19 cellular contexts compared by ENCODE assay signal in genomic region chr15:81176291-81176893, GRCh38. TPM values are rescaled to one million over a fixed set of nuclear protein-coding genes. Genes with fewer than 3 reads are reported as not detected.
DNase-seq lines count a peak whose midpoint lies in the region; ATAC-seq and TF ChIP-seq lines count a peak whose summit lies in the region.
"Had no signal": no experiment of that assay in that cellular context is flagged by ENCODE, and none has a peak within 500 bp of the region (broad histone marks: within the 10 kb centered on the region; RNA-seq: fewer than 3 reads in every experiment).

No MANE protein-coding gene starts in this region.

- peak; percentile 89 for ATAC-seq in Right ventricle myocardium inferior
- ATAC-seq in sciatic nerve, result peak; percentile 89
- no peak for ATAC-seq in GM19328 (IDR thresholded peaks at IDR 0.05; ENCODE audit: unreplicated experiment)
- ATAC-seq in HG03354 (IDR thresholded peaks at IDR 0.05; ENCODE audit: poor library complexity, severe bottlenecking, unreplicated experiment), result no peak
- ATAC-seq: SK-N-SH treated with all-trans-retinoic acid at 6 μM for 48 hours; stimulated activated naive CD8-positive, alpha-beta T cell treated with anti-CD3 and anti-CD28 coated beads, Interleukin-15, amount 100 ng/mL, for 72 hours had no signal

- DNase-seq in Right ventricle myocardium inferior (ENCODE audit: missing footprints) (peak; percentile 77), cardiac septum (ENCODE audit: low spot score) (no peak), right atrium auricular region (ENCODE audit: low spot score) (peak; percentile 75), sciatic nerve (ENCODE audit: low spot score) (peak; percentile 68), NCI-H1048 (lab: John Stamatoyannopoulos, UW) (no peak), amniotic stem cell (lab: John Stamatoyannopoulos, UW) (no peak)
- DNase-seq: activated CD4-positive, alpha-beta T cell treated with anti-CD3 and anti-CD28 coated beads, Interleukin-2, amount 50 U/mL, for 1 hour; activated naive CD8-positive, alpha-beta T cell treated with anti-CD3 and anti-CD28 coated beads, Interleukin-2, amount 10 ng/mL, durations not matched to agents 7 days and 5 days; CD4-positive, CD25-positive, alpha-beta regulatory T cell; islet precursor cell; NCI-H2029 treated with DMSO at 0.1 percent for 48 hours; NCI-H524; stimulated activated naive CD8-positive, alpha-beta T cell treated with anti-CD3 and anti-CD28 coated beads, Interleukin-15, amount 100 ng/mL, for 72 hours had no signal

- H3K36me3 ChIP-seq in right atrium auricular region, result no peaks in the 10 kb centered on the region

- intact Hi-C loops in Right ventricle myocardium inferior (cut with DNase I) (loop anchor here (5.0 kb wide), 1 partner anchor 81 kb away; no protein-coding TSS in a partner anchor), cardiac septum (cut with DNase I) (no loop called here), sciatic nerve (cut with DNase I) (no loop called here)

- no peak for TF ChIP-seq CTCF in right atrium auricular region (IDR thresholded peaks at IDR 0.05)

- no peak overlapping the region for H3K4me3 ChIP-seq in right atrium auricular region

- H3K4me1 ChIP-seq in right atrium auricular region, result peaks cover 0 to 11% of the 10 kb centered on the region in 2 donors

- H3K27ac ChIP-seq in right atrium auricular region, result peak overlapping the region; percentile 68 to 75
- H3K27ac ChIP-seq: 22Rv1 had no signal

- H3K27me3 ChIP-seq in right atrium auricular region, result no peaks in the 10 kb centered on the region

- no peaks in the 10 kb centered on the region for H3K9me3 ChIP-seq in right atrium auricular region

RNA-seq across cellular contexts. Expression of gene IL16, which starts 20.3 kb away (rescaled TPM):
- 3.7 TPM for total RNA-seq in Right ventricle myocardium inferior
- 2.5 TPM for total RNA-seq in cardiac septum
- 10 to 100 TPM in 1 of 2 donors, 1 to 10 TPM in 1; 3.9 to 12.1 TPM for total RNA-seq in right atrium auricular region
- total RNA-seq in sciatic nerve, result 54.0 TPM
- total RNA-seq: osteocyte had no signal

RNA-seq across cellular contexts. Expression of gene CFAP161, which starts 42.3 kb away (rescaled TPM):
- total RNA-seq in Right ventricle myocardium inferior (0.38 TPM), cardiac septum (1.7 TPM), right atrium auricular region (1 to 10 TPM in 1 of 2 donors, not detected in 1; 6.2 TPM), sciatic nerve (not detected)
- total RNA-seq: activated naive CD8-positive, alpha-beta T cell treated with anti-CD3 and anti-CD28 coated beads, Interleukin-2, amount 10 ng/mL, durations not matched to agents 7 days and 5 days; MCF 10A; osteocyte had no signal

Comparison
In these comparisons a context has a peak if more than half of its experiments do, and no peak if none do; other contexts are left out.
1. DNase-seq: peak in Right ventricle myocardium inferior (single experiment), right atrium auricular region (single experiment) and sciatic nerve (single experiment); none in cardiac septum (single experiment), NCI-H1048 (single experiment) and amniotic stem cell (single experiment).
2. ATAC-seq: peak in Right ventricle myocardium inferior (single experiment) and sciatic nerve (single experiment); none in GM19328 (single experiment) and HG03354 (single experiment).